ENCODE assay signal across 16 cellular contexts in genomic region chr5:110371011-110371724, GRCh38.
DNase-seq lines count a peak whose midpoint lies in the region; ATAC-seq, FAIRE-seq and TF ChIP-seq lines count a peak whose summit lies in the region.
"Had no signal": no experiment of that assay in that cellular context is flagged by ENCODE, and none has a peak within 500 bp of the region (broad histone marks: within the 10 kb centered on the region; RNA-seq: fewer than 3 reads in every experiment).

No MANE protein-coding gene starts in this region.

- no peaks in the 10 kb centered on the region for H3K79me1 ChIP-seq in H9 (ENCODE audit: insufficient read depth, low read depth, low read length, poor library complexity, severe bottlenecking)

- H3K27me3 Mint-ChIP-seq in H9 (ENCODE audit: low read depth) = no peaks in the 10 kb centered on the region

- peak; percentile 70 for DNase-seq in Caki2 (ENCODE audit: low read depth)
- peak; percentile 2 for DNase-seq in GM12878 (ENCODE audit: low read depth, low spot score)
- no peak for DNase-seq in NCI-H510A (lab: John Stamatoyannopoulos, UW)
- DNase-seq in NCI-H2171 treated with DMSO at 0.1 percent for 48 hours (lab: John Stamatoyannopoulos, UW) = no peak
- no peak for DNase-seq in NCI-H526 (lab: John Stamatoyannopoulos, UW)
- no peak for DNase-seq in H9
- DNase-seq: ACHN; anterior cingulate cortex; cortex of kidney; heart right ventricle; NCI-H1105; NCI-H69; stimulated activated CD8-positive, alpha-beta memory T cell treated with anti-CD3 and anti-CD28 coated beads, Interleukin-4, amount 100 ng/mL, for 48 hours had no signal

- no peak overlapping the region for H3K18ac ChIP-seq in H9 (ENCODE audit: insufficient read length, low read depth, low read length)

- TF ChIP-seq RAD21 in GM12878 (IDR thresholded peaks at IDR 0.05; ENCODE audit: insufficient read depth, low read depth, low read length) = no peak

- no peak overlapping the region for H4K8ac ChIP-seq in H9 (replicated peaks; ENCODE audit: insufficient read length, low read depth, low read length)

- no peak overlapping the region for H2BK5ac ChIP-seq in H9 (ENCODE audit: insufficient read length, low read length)

- no peaks in the 10 kb centered on the region for H3K9me3 Mint-ChIP-seq in H9

- H3K27me3 ChIP-seq in GM12878 (replicated peaks in 1 of 2; ENCODE audit: control insufficient read depth in 2 of 2, insufficient read depth in 2 of 2, low read length in 1 of 2) = no peaks in the 10 kb centered on the region
- H3K27me3 ChIP-seq in H9 (ENCODE audit: insufficient read depth, low read length) = no peaks in the 10 kb centered on the region
- H3K27me3 ChIP-seq: heart right ventricle had no signal

- H3K4me1 ChIP-seq in GM12878 (ENCODE audit: control insufficient read depth, insufficient read depth, low read length) (no peaks in the 10 kb centered on the region), H9 (ENCODE audit: insufficient read depth, low read length) (no peaks in the 10 kb centered on the region)
- H3K4me1 ChIP-seq: heart right ventricle had no signal

- H3K27ac Mint-ChIP-seq in H9 = no peak overlapping the region

- no peak overlapping the region for H3K23ac ChIP-seq in H9 (ENCODE audit: insufficient read length, low read depth, low read length)

- H2BK20ac ChIP-seq in H9 (ENCODE audit: low read depth, low read length, poor library complexity, severe bottlenecking) = no peak overlapping the region

- SMC1A ChIA-PET in GM12878 (lab: Charles Lee; ENCODE audit: uncharacterized antibody, unreplicated experiment) = no interaction called here

- H3K79me2 ChIP-seq in GM12878 (ENCODE audit: control insufficient read depth, insufficient read depth, low read length) = no peaks in the 10 kb centered on the region
- no peaks in the 10 kb centered on the region for H3K79me2 ChIP-seq in H9 (ENCODE audit: insufficient read depth, low read length)

- no peak overlapping the region for H3K4ac ChIP-seq in H9 (ENCODE audit: low read depth, low read length)

- H2BK15ac ChIP-seq in H9 (ENCODE audit: low read depth, low read length) = no peak overlapping the region

- TF ChIP-seq POLR2A in GM12878 (IDR thresholded peaks at IDR 0.05; ENCODE audit: low read depth, low read length) = no peak

- no peak overlapping the region for H2BK120ac ChIP-seq in H9 (ENCODE audit: low read depth, low read length, poor library complexity, severe bottlenecking)

- BruUV-seq in GM12878 (replicated peaks; lab: Mats Ljungman, UMichigan) = no TSS peak

- H3K4me3 ChIP-seq in GM12878 = no peak overlapping the region
- H3K4me3 ChIP-seq: heart right ventricle had no signal

- H3K9me3 ChIP-seq in GM12878 (replicated peaks; ENCODE audit: control insufficient read depth, insufficient read depth, low read length) (no peaks in the 10 kb centered on the region), H9 (ENCODE audit: control insufficient read depth, low read depth, low read length) (no peaks in the 10 kb centered on the region)

- H3K4me2 ChIP-seq in GM12878 (ENCODE audit: control insufficient read depth, insufficient read depth) = no peak overlapping the region
- H3K4me2 ChIP-seq in H9 (ENCODE audit: insufficient read depth, insufficient read length, low read length) = no peak overlapping the region

- FAIRE-seq in GM12878 (lab: Jason Lieb, UNC) = no peak

- H3T11ph ChIP-seq in H9 (ENCODE audit: low read length) = no peak overlapping the region

- no peak overlapping the region for H3K14ac ChIP-seq in H9 (ENCODE audit: insufficient read depth, low read length)

- H3K36me3 ChIP-seq in GM12878 (ENCODE audit: control insufficient read depth in 2 of 2, insufficient read depth in 2 of 2, low read length in 1 of 2) = no peaks in the 10 kb centered on the region
- H3K36me3 ChIP-seq: heart right ventricle had no signal

- H4K91ac ChIP-seq in H9 (ENCODE audit: insufficient read length, low read depth, low read length) = no peak overlapping the region

- no peak overlapping the region for H4K5ac ChIP-seq in H9 (ENCODE audit: insufficient read length, low read depth, low read length)

- H3K27ac ChIP-seq in GM12878 (ENCODE audit: control insufficient read depth, insufficient read depth) (no peak overlapping the region), H9 (ENCODE audit: insufficient read length, low read depth, low read length) (no peak overlapping the region)
- H3K27ac ChIP-seq: heart right ventricle had no signal

- no peak for TF ChIP-seq EP300 in GM12878 (IDR thresholded peaks at IDR 0.05; ENCODE audit: borderline replicate concordance in 1 of 2, control insufficient read depth in 1 of 2, low read depth in 2 of 2, low read length in 2 of 2)

- RAD21 ChIA-PET in GM12878 (lab: Charles Lee; ENCODE audit: unreplicated experiment) = no interaction called here

- H2BK12ac ChIP-seq in H9 (ENCODE audit: insufficient read length, low read depth, low read length) = no peak overlapping the region

- WGBS in GM12878 (ENCODE audit: insufficient coverage, insufficient replicate concordance, low lambda C conversion rate, missing lambda C conversion rate) = 0% methylated on average over 1 of the region's 1 CpG
- no CpG with 5 or more reads among the region's 1 CpG for WGBS in H9 (ENCODE audit: extremely low coverage, insufficient read length, low lambda C conversion rate)

- POLR2A ChIA-PET in GM12878 (lab: Charles Lee) = no interaction called here

- no peaks in the 10 kb centered on the region for H4K20me1 ChIP-seq in GM12878 (ENCODE audit: control insufficient read depth, insufficient read depth)
- H4K20me1 ChIP-seq in H9 (ENCODE audit: control insufficient read depth, insufficient read depth, insufficient read length) = no peaks in the 10 kb centered on the region

- in situ Hi-C loops in Caki2 (cut with HindIII; ENCODE audit: low pct_unique_long_range_greater_than_20kb, low sequenced_read_pairs) = no loop called here
- in situ Hi-C loops in GM12878 (cut with MboI) = no loop called here

- TF ChIP-seq CTCF in GM12878 (IDR thresholded peaks at IDR 0.05 in 2 of 3, conservative IDR thresholded peaks at IDR 0.05 in 1 of 3; ENCODE audit: control insufficient read depth in 2 of 3, extremely low read depth in 1 of 3, insufficient read depth in 1 of 3, low read depth in 3 of 3, low read length in 3 of 3) (no peak), H9 (conservative IDR thresholded peaks at IDR 0.05) (no peak)

- CTCF ChIA-PET in GM12878 (lab: Yijun Ruan, JAX) = no interaction called here

- peak; percentile 5 for ATAC-seq in GM19468 (IDR thresholded peaks at IDR 0.05; ENCODE audit: extremely low read depth, unreplicated experiment)
- peak; percentile 55 for ATAC-seq in HG02981 (IDR thresholded peaks at IDR 0.05; ENCODE audit: unreplicated experiment)
- peak; percentile 86 for ATAC-seq in GM12878
- ATAC-seq: heart right ventricle, left lobe of liver had no signal

- intact Hi-C loops in GM12878 (cut with micrococcal nuclease; ENCODE audit: unreplicated experiment) = no loop called here

- no peak overlapping the region for H2AFZ ChIP-seq in GM12878 (ENCODE audit: control insufficient read depth, low read depth, low read length)
- H2AFZ ChIP-seq in H9 (ENCODE audit: low read length) = no peak overlapping the region

- H3K36me3 Mint-ChIP-seq in H9 (ENCODE audit: insufficient read depth in 1 of 3, low read depth in 3 of 3) = no peaks in the 10 kb centered on the region

- H3K4me3 Mint-ChIP-seq in H9 = no peak overlapping the region

- H3K9ac ChIP-seq in GM12878 (ENCODE audit: control insufficient read depth, insufficient read depth, low read length) = no peak overlapping the region
- H3K9ac ChIP-seq in H9 (ENCODE audit: extremely low read depth, insufficient read length, low read length) = no peak overlapping the region

- no peak overlapping the region for H2AK5ac ChIP-seq in H9 (ENCODE audit: insufficient read length, low read length)

- H3K4me1 Mint-ChIP-seq in H9 = peaks cover 0 to 4% of the 10 kb centered on the region in 2 experiments; a peak in 1 of 4 replicates

- H3K56ac ChIP-seq in H9 (ENCODE audit: insufficient read length, low read depth, low read length) = no peak overlapping the region

- H3K23me2 ChIP-seq in H9 (ENCODE audit: insufficient read length, low read depth, low read length, poor library complexity, severe bottlenecking) = no peaks in the 10 kb centered on the region

TF ChIP-seq in GM12878, 131 proteins besides CTCF, POLR2A, EP300 and RAD21 (continues in another document):
- TF ChIP-seq PAX8 (IDR thresholded peaks at IDR 0.05) (no peak), DPF2 (IDR thresholded peaks at IDR 0.05) (no peak), NFIC (IDR thresholded peaks at IDR 0.05; ENCODE audit: low read depth, low read length) (no peak), EED (IDR thresholded peaks at IDR 0.05; ENCODE audit: low read depth) (no peak), RELA (IDR thresholded peaks at IDR 0.05; ENCODE audit: borderline replicate concordance, partially characterized antibody) (no peak), ATF7 (IDR thresholded peaks at IDR 0.05; ENCODE audit: low read depth) (no peak), MXI1 (IDR thresholded peaks at IDR 0.05; ENCODE audit: low read depth, low read length) (no peak)
- TF ChIP-seq, protein P1, sequence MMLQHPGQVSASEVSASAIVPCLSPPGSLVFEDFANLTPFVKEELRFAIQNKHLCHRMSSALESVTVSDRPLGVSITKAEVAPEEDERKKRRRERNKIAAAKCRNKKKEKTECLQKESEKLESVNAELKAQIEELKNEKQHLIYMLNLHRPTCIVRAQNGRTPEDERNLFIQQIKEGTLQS (IDR thresholded peaks at IDR 0.05; ENCODE audit: borderline replicate concordance, extremely low read depth, low read depth, low read length) = no peak

Comparison
In these comparisons a context has a peak if more than half of its experiments do, and no peak if none do; other contexts are left out.
1. DNase-seq: peak in Caki2 (single experiment) and GM12878 (single experiment); none in NCI-H510A (single experiment), NCI-H2171 treated with DMSO at 0.1 percent for 48 hours (single experiment), NCI-H526 (0 of 2) and H9 (single experiment).
2. ATAC-seq: peak in every context shown above with its lines; median percentile 86 in GM12878; 55 in HG02981; 5 in GM19468.